ENCODE assay signal across 8 cellular contexts in genomic region chr19:49767380-49767779, GRCh38. TPM values are rescaled to one million over a fixed set of nuclear protein-coding genes. Genes with fewer than 3 reads are reported as not detected.
DNase-seq lines count a peak whose midpoint lies in the region; ATAC-seq, FAIRE-seq and TF ChIP-seq lines count a peak whose summit lies in the region.

No MANE protein-coding gene starts in this region.

- no TSS peak for BruUV-seq in OCI-LY7 (replicated peaks; lab: Mats Ljungman, UMichigan)

- H2AFZ ChIP-seq in DND-41 (ENCODE audit: low read depth, low read length): peak overlapping the region; percentile 87
- H2AFZ ChIP-seq in OCI-LY7 (ENCODE audit: low read length): peak overlapping the region; percentile 42; the same call in 1 of the 2 replicates
- H2AFZ ChIP-seq in osteoblast (ENCODE audit: low read length): peak overlapping the region; percentile 77

- TF ChIP-seq CTCF in DND-41 (IDR thresholded peaks at IDR 0.05; ENCODE audit: borderline replicate concordance, extremely low read depth, low read length, poor library complexity, severe bottlenecking): no peak
- TF ChIP-seq CTCF in OCI-LY7 (conservative IDR thresholded peaks at IDR 0.05; ENCODE audit: low read length): no peak
- no peak for TF ChIP-seq CTCF in epithelial cell of esophagus (IDR thresholded peaks at IDR 0.05; ENCODE audit: insufficient read depth, low read depth, low read length, missing control alignments)
- TF ChIP-seq CTCF in osteoblast (IDR thresholded peaks at IDR 0.05; ENCODE audit: extremely low read depth, low read depth, low read length): no peak

- peak overlapping the region; percentile 84 for H3K27ac ChIP-seq in DND-41 (ENCODE audit: low read length)
- H3K27ac ChIP-seq in OCI-LY7 (ENCODE audit: low read depth, low read length, poor library complexity, severe bottlenecking): peak overlapping the region; percentile 28
- H3K27ac ChIP-seq in osteoblast (ENCODE audit: low read depth, low read length): peak overlapping the region; percentile 82

- CTCF ChIA-PET in OCI-LY7 (lab: Charles Lee; ENCODE audit: unreplicated experiment): interaction anchor here (0.6 to 0.7 kb wide), 2 partner anchors 86 to 1330 kb away, joined by 4 to 5 read pairs; no protein-coding TSS in a partner anchor

- no peak for DNase-seq in DND-41
- DNase-seq in OCI-LY7 (ENCODE audit: low spot score): no peak
- no peak for DNase-seq in epithelial cell of esophagus (ENCODE audit: low read depth)
- DNase-seq in osteoblast (ENCODE audit: insufficient read length, low spot score, missing footprints): peak; percentile 74
- DNase-seq in SKM-1 (lab: John Stamatoyannopoulos, UW; ENCODE audit: unreplicated experiment): no peak
- DNase-seq in GM19239 (ENCODE audit: insufficient read length, low spot score): no peak

- H3K79me2 ChIP-seq in DND-41 (ENCODE audit: insufficient read depth, low read length): peaks cover 41% of the 10 kb centered on the region
- H3K79me2 ChIP-seq in OCI-LY7 (ENCODE audit: insufficient read depth, low read depth, low read length): peaks cover 11% of the 10 kb centered on the region; the same call in 1 of the 2 replicates
- H3K79me2 ChIP-seq in osteoblast (ENCODE audit: insufficient read depth, low read length): peaks cover 55% of the 10 kb centered on the region

- peaks cover 16% of the 10 kb centered on the region for H4K20me1 ChIP-seq in DND-41 (ENCODE audit: insufficient read depth, low read length)
- H4K20me1 ChIP-seq in OCI-LY7 (ENCODE audit: insufficient read depth, low read length): peaks cover 3% of the 10 kb centered on the region; the same call in 1 of the 2 replicates
- H4K20me1 ChIP-seq in osteoblast (ENCODE audit: insufficient read depth, low read length): peaks cover 30% of the 10 kb centered on the region

- H3K4me2 ChIP-seq in DND-41 (ENCODE audit: insufficient read depth, low read length) (peak overlapping the region; percentile 92), OCI-LY7 (ENCODE audit: low read length) (peak overlapping the region; percentile 72), osteoblast (ENCODE audit: insufficient read depth, low read length) (peak overlapping the region; percentile 97)

- H3K4me3 ChIP-seq in DND-41 (ENCODE audit: low read depth in 1 of 2, low read length in 2 of 2) (peak overlapping the region; percentile 90 to 95), OCI-LY7 (ENCODE audit: low read depth, low read length, poor library complexity, severe bottlenecking) (peak overlapping the region; percentile 98), epithelial cell of esophagus (ENCODE audit: low read length) (peak overlapping the region; percentile 82), osteoblast (ENCODE audit: insufficient read depth, low read length) (peak overlapping the region; percentile 95)

- no peaks in the 10 kb centered on the region for H3K9me2 ChIP-seq in OCI-LY7 (ENCODE audit: insufficient read depth, low read length)

- H3K36me3 ChIP-seq in DND-41 (ENCODE audit: insufficient read depth, low read length): peaks cover 7% of the 10 kb centered on the region; the same call in 1 of the 2 replicates
- no peaks in the 10 kb centered on the region; the same call in 1 of the 2 replicates for H3K36me3 ChIP-seq in OCI-LY7 (ENCODE audit: insufficient read depth, low read length)
- no peaks in the 10 kb centered on the region for H3K36me3 ChIP-seq in osteoblast (ENCODE audit: insufficient read depth, low read length)

- ATAC-seq in DND-41 (ENCODE audit: insufficient read depth, low read depth) (no peak), HG02623 (IDR thresholded peaks at IDR 0.05; ENCODE audit: unreplicated experiment) (no peak), HG03469 (IDR thresholded peaks at IDR 0.05; ENCODE audit: unreplicated experiment) (no peak)

- intact Hi-C loops in OCI-LY7 (cut with micrococcal nuclease; ENCODE audit: unreplicated experiment): loop anchor here (10.0 kb wide), 1 partner anchor 273 kb away; the partner anchor contains the start of gene RPS11

- H3K27me3 ChIP-seq in DND-41 (ENCODE audit: insufficient read depth, low read length, poor library complexity) (no peaks in the 10 kb centered on the region), osteoblast (ENCODE audit: insufficient read depth, low read length) (no peaks in the 10 kb centered on the region)

- peak overlapping the region; percentile 76 for H3K9ac ChIP-seq in DND-41 (ENCODE audit: low read depth, low read length)

- no peaks in the 10 kb centered on the region for H3K9me3 ChIP-seq in DND-41 (ENCODE audit: insufficient read depth, low read length, severe bottlenecking)
- no peaks in the 10 kb centered on the region for H3K9me3 ChIP-seq in OCI-LY7 (ENCODE audit: low read length)
- H3K9me3 ChIP-seq in osteoblast (ENCODE audit: low read depth, low read length): no peaks in the 10 kb centered on the region

- no peak for FAIRE-seq in GM19239 (lab: Jason Lieb, UNC)

- POLR2A ChIA-PET in OCI-LY7 (lab: Charles Lee): interaction anchor here (1.1 kb wide), 1 partner anchor 21 kb away, joined by 3 read pairs; no protein-coding TSS in a partner anchor

- H3K4me1 ChIP-seq in DND-41 (ENCODE audit: insufficient read depth, low read length): peaks cover 30% of the 10 kb centered on the region
- peaks cover 21% of the 10 kb centered on the region for H3K4me1 ChIP-seq in OCI-LY7 (ENCODE audit: insufficient read depth, low read length, poor library complexity, severe bottlenecking)
- peaks cover 23% of the 10 kb centered on the region for H3K4me1 ChIP-seq in osteoblast (ENCODE audit: insufficient read depth, low read length)

RNA-seq across cellular contexts. Expression of gene AP2A1, which starts 0.6 kb away (rescaled TPM):
- total RNA-seq in OCI-LY7 (2014; rRNA removed; shearing (Covaris generic)): 29.7 and 47.4 TPM in 2 replicates
- total RNA-seq in OCI-LY7 (2022) (46.9 and 50.4 TPM in 2 replicates), osteoblast (93.1 and 98.1 TPM in 2 replicates)

RNA-seq across cellular contexts. Expression of gene TSKS, which starts 4.3 kb away (rescaled TPM):
- not detected in 2 replicates for total RNA-seq in OCI-LY7 (2014; rRNA removed; shearing (Covaris generic))
- total RNA-seq in OCI-LY7 (2022): not detected in 2 replicates
- not detected in 2 replicates for total RNA-seq in osteoblast

RNA-seq across cellular contexts. Expression of gene FUZ, which starts 45.7 kb away (rescaled TPM):
- 33.6 and 35.1 TPM in 2 replicates for total RNA-seq in OCI-LY7 (2014; rRNA removed; shearing (Covaris generic))
- total RNA-seq in OCI-LY7 (2022) (28.1 and 34.6 TPM in 2 replicates), osteoblast (18.6 and 29.7 TPM in 2 replicates)

RNA-seq across cellular contexts. Expression of gene MED25, which starts 50.7 kb away (rescaled TPM):
- 73.5 and 85.1 TPM in 2 replicates for total RNA-seq in OCI-LY7 (2014; rRNA removed; shearing (Covaris generic))
- 111 and 146 TPM in 2 replicates for total RNA-seq in OCI-LY7 (2022)
- total RNA-seq in osteoblast: 19.5 and 20.9 TPM in 2 replicates

Comparison
In these comparisons a context has a peak if more than half of its experiments do, and no peak if none do; other contexts are left out.
1. H3K27ac ChIP-seq: peak in every context shown above with its lines; median percentile 84 in DND-41; 82 in osteoblast; 28 in OCI-LY7.